Comparison of ENCODE assay signal across 22 cellular contexts in genomic region chr10:129049501-129049900, GRCh38.
"Had no signal": no experiment of that assay in that cellular context is flagged by ENCODE, and none has a peak within 500 bp of the region (broad histone marks: within the 10 kb centered on the region; RNA-seq: fewer than 3 reads in every experiment).

No MANE protein-coding gene starts in this region.

- H3K36me3 ChIP-seq: Peyer's patch, SJSA1 had no signal

- H3K4me1 ChIP-seq: Peyer's patch, SJSA1 had no signal

- H3K27me3 ChIP-seq: Peyer's patch, SJSA1 had no signal

- H3K9me3 ChIP-seq: Peyer's patch had no signal

- H3K27ac ChIP-seq: HL-60, Peyer's patch, SJSA1, SK-N-MC had no signal

- DNase-seq: MV-4-11; NCI-H1048; NCI-H1105; NCI-H1417; NCI-H1436 treated with DMSO at 0.1 percent for 48 hours; NCI-H187; NCI-H2029; NCI-H2081 treated with DMSO at 0.1 percent for 48 hours; NCI-H2227 treated with DMSO at 0.1 percent for 48 hours; NCI-H526; NCI-H774; NK-92 treated with Interleukin-12 subunit alpha and Interleukin-12 subunit beta, amount 100 ng/mL, for 24 hours; PC-3; Peyer's patch; Right ventricle myocardium superior; SIG-M5; SW 1271; T-cell had no signal

- H3K4me3 ChIP-seq: K562, Peyer's patch, SJSA1, SK-N-MC had no signal
